ENCODE assay signal across 19 cellular contexts in genomic region chr7:121546632-121547340, GRCh38.
A peak's percentile ranks its signal among the peaks of the same experiment; 100 is the strongest.
DNase-seq lines count a peak whose midpoint lies in the region; ATAC-seq and TF ChIP-seq lines count a peak whose summit lies in the region.
"Had no signal": no experiment of that assay in that cellular context is flagged by ENCODE, and none has a peak within 500 bp of the region (broad histone marks: within the 10 kb centered on the region; RNA-seq: fewer than 3 reads in every experiment).

No MANE protein-coding gene starts in this region.

- H3K4me3 ChIP-seq in Panc1 (ENCODE audit: low read depth in 2 of 2, low read length in 2 of 2) = no peak overlapping the region
- no peak overlapping the region for H3K4me3 ChIP-seq in fibroblast of the aortic adventitia (ENCODE audit: low read depth, low read length)
- no peak overlapping the region for H3K4me3 ChIP-seq in thyroid gland (replicated peaks in 1 of 3)
- H3K4me3 ChIP-seq: adrenal gland, heart right ventricle, SJSA1, suprapubic skin had no signal

- intact Hi-C loops in activated CD4-positive, alpha-beta T cell treated with anti-CD3 and anti-CD28 coated beads, Interleukin-2, amount 10 ng/mL, durations not matched to agents 24 days and 14 days (cut with micrococcal nuclease) = loop anchor here (1.0 to 10.0 kb wide), 4 partner anchors 150 to 562 kb away; partner anchors contain the start of genes CPED1 and FAM3C
- intact Hi-C loops in Panc1 (cut with micrococcal nuclease; ENCODE audit: unreplicated experiment) = loop anchor here (2.0 to 5.0 kb wide), 4 partner anchors 148 to 451 kb away; no protein-coding TSS in a partner anchor
- intact Hi-C loops in thyroid gland (cut with DNase I) = loop anchor here (2.0 kb wide), 1 partner anchor 178 kb away; no protein-coding TSS in a partner anchor

- TF ChIP-seq CTCF in Panc1 (IDR thresholded peaks at IDR 0.05) = no peak
- no peak for TF ChIP-seq CTCF in fibroblast of the aortic adventitia (IDR thresholded peaks at IDR 0.05; ENCODE audit: insufficient read depth, low read length)
- TF ChIP-seq CTCF in thyroid gland (IDR thresholded peaks at IDR 0.05) = no peak

- no peak for TF ChIP-seq POLR2A in thyroid gland (IDR thresholded peaks at IDR 0.05)

- no peak for ATAC-seq in Panc1
- no peak for ATAC-seq in stimulated activated effector memory CD8-positive, alpha-beta T cell treated with anti-CD3 and anti-CD28 coated beads, Interleukin-12 subunit alpha, Interleukin-12 subunit beta, amount 100 ng/mL, for 72 hours
- ATAC-seq in HG02623 (IDR thresholded peaks at IDR 0.05; ENCODE audit: unreplicated experiment) = no peak
- ATAC-seq in GM18511 (IDR thresholded peaks at IDR 0.05; ENCODE audit: unreplicated experiment) = no peak

- in situ Hi-C loops in Panc1 (cut with HindIII; ENCODE audit: low pct_unique_long_range_greater_than_20kb, low sequenced_read_pairs) = no loop called here

- CTCF ChIA-PET in Panc1 (lab: Charles Lee) = interaction anchor here (1.1 to 2.5 kb wide), 3 partner anchors 149 to 448 kb away, joined by 3 to 7 read pairs (median 6); no protein-coding TSS in a partner anchor

- POLR2A ChIA-PET in Panc1 (lab: Charles Lee) = no interaction called here

- peak overlapping the region; percentile 60 for H3K27ac ChIP-seq in Panc1 (ENCODE audit: low read length)
- no peak overlapping the region for H3K27ac ChIP-seq in thyroid gland
- H3K27ac ChIP-seq: adrenal gland, heart right ventricle, SJSA1, suprapubic skin had no signal

- no peaks in the 10 kb centered on the region for H3K27me3 Mint-ChIP-seq in activated CD4-positive, alpha-beta T cell treated with anti-CD3 and anti-CD28 coated beads, Interleukin-2, amount 10 ng/mL, durations not matched to agents 24 days and 14 days
- H3K27me3 Mint-ChIP-seq: activated T-helper 17 cell treated with anti-CD3 and anti-CD28 coated beads, Interleukin-2, amount 50 U/mL, for 72 hours; central memory CD8-positive, alpha-beta T cell had no signal

- H3K9me3 Mint-ChIP-seq in activated CD4-positive, alpha-beta T cell treated with anti-CD3 and anti-CD28 coated beads, Interleukin-2, amount 10 ng/mL, durations not matched to agents 24 days and 14 days = peaks cover 6% of the 10 kb centered on the region
- peaks cover 2% of the 10 kb centered on the region for H3K9me3 Mint-ChIP-seq in stimulated activated effector memory CD8-positive, alpha-beta T cell treated with anti-CD3 and anti-CD28 coated beads, Interleukin-12 subunit alpha, Interleukin-12 subunit beta, amount 100 ng/mL, for 72 hours
- H3K9me3 Mint-ChIP-seq: activated T-helper 17 cell treated with anti-CD3 and anti-CD28 coated beads, Interleukin-2, amount 50 U/mL, for 72 hours; central memory CD8-positive, alpha-beta T cell had no signal

- no peaks in the 10 kb centered on the region for H3K27me3 ChIP-seq in Panc1 (ENCODE audit: control insufficient read depth, insufficient read depth, low read length)
- H3K27me3 ChIP-seq in thyroid gland = no peaks in the 10 kb centered on the region
- H3K27me3 ChIP-seq: adrenal gland, heart right ventricle, SJSA1, suprapubic skin had no signal

- peaks cover 7% of the 10 kb centered on the region; the same call in 1 of the 2 replicates for H3K4me1 ChIP-seq in Panc1 (ENCODE audit: control insufficient read depth, insufficient read depth, low read length)
- H3K4me1 ChIP-seq in thyroid gland = no peaks in the 10 kb centered on the region
- H3K4me1 ChIP-seq: suprapubic skin had no signal

- WGBS in thyroid gland, 2 donors = 80 to 86% methylated on average over 4 of the region's 4 CpGs

- H3K4me3 Mint-ChIP-seq in activated CD4-positive, alpha-beta T cell treated with anti-CD3 and anti-CD28 coated beads, Interleukin-2, amount 10 ng/mL, durations not matched to agents 24 days and 14 days = no peak overlapping the region
- H3K4me3 Mint-ChIP-seq in stimulated activated effector memory CD8-positive, alpha-beta T cell treated with anti-CD3 and anti-CD28 coated beads, Interleukin-12 subunit alpha, Interleukin-12 subunit beta, amount 100 ng/mL, for 72 hours = no peak overlapping the region
- H3K4me3 Mint-ChIP-seq: activated T-helper 17 cell treated with anti-CD3 and anti-CD28 coated beads, Interleukin-2, amount 50 U/mL, for 72 hours; central memory CD8-positive, alpha-beta T cell had no signal

- peak overlapping the region; percentile 92 for H3K27ac Mint-ChIP-seq in activated CD4-positive, alpha-beta T cell treated with anti-CD3 and anti-CD28 coated beads, Interleukin-2, amount 10 ng/mL, durations not matched to agents 24 days and 14 days
- peak overlapping the region; percentile 94 for H3K27ac Mint-ChIP-seq in stimulated activated effector memory CD8-positive, alpha-beta T cell treated with anti-CD3 and anti-CD28 coated beads, Interleukin-12 subunit alpha, Interleukin-12 subunit beta, amount 100 ng/mL, for 72 hours
- H3K27ac Mint-ChIP-seq: activated T-helper 17 cell treated with anti-CD3 and anti-CD28 coated beads, Interleukin-2, amount 50 U/mL, for 72 hours had no signal

- DNase-seq in activated CD4-positive, alpha-beta T cell treated with anti-CD3 and anti-CD28 coated beads, Interleukin-2, amount 10 ng/mL, durations not matched to agents 24 days and 14 days = peak; percentile 56
- no peak for DNase-seq in activated CD4-positive, alpha-beta T cell treated with anti-CD3 and anti-CD28 coated beads for 4 hours
- DNase-seq in Panc1 (ENCODE audit: low read depth, low spot score) = no peak
- DNase-seq in fibroblast of the aortic adventitia (ENCODE audit: low read depth) = peak; percentile 22
- DNase-seq in stimulated activated effector memory CD8-positive, alpha-beta T cell treated with anti-CD3 and anti-CD28 coated beads, Interleukin-12 subunit alpha, Interleukin-12 subunit beta, amount 100 ng/mL, for 72 hours (ENCODE audit: low spot score in 2 of 2) = no peak
- DNase-seq in thyroid gland = no peak
- DNase-seq: activated CD4-positive, CD25-positive, alpha-beta regulatory T cell; effector CD4-positive, alpha-beta T cell; heart right ventricle; NCI-H510A; posterior cingulate gyrus had no signal

- H3K36me3 Mint-ChIP-seq in activated CD4-positive, alpha-beta T cell treated with anti-CD3 and anti-CD28 coated beads, Interleukin-2, amount 10 ng/mL, durations not matched to agents 24 days and 14 days (ENCODE audit: low read depth) = peaks cover 16% of the 10 kb centered on the region
- peaks cover 11% of the 10 kb centered on the region for H3K36me3 Mint-ChIP-seq in stimulated activated effector memory CD8-positive, alpha-beta T cell treated with anti-CD3 and anti-CD28 coated beads, Interleukin-12 subunit alpha, Interleukin-12 subunit beta, amount 100 ng/mL, for 72 hours
- H3K36me3 Mint-ChIP-seq: CD14-positive monocyte had no signal

- H3K9me3 ChIP-seq in Panc1 (ENCODE audit: control insufficient read depth, insufficient read depth, low read depth, low read length) (peaks cover 17% of the 10 kb centered on the region; the same call in 1 of the 2 replicates), thyroid gland (no peaks in the 10 kb centered on the region)
- H3K9me3 ChIP-seq: adrenal gland, heart right ventricle, suprapubic skin had no signal

- H3K4me1 Mint-ChIP-seq in activated CD4-positive, alpha-beta T cell treated with anti-CD3 and anti-CD28 coated beads, Interleukin-2, amount 10 ng/mL, durations not matched to agents 24 days and 14 days = peaks cover 39% of the 10 kb centered on the region
- H3K4me1 Mint-ChIP-seq in stimulated activated effector memory CD8-positive, alpha-beta T cell treated with anti-CD3 and anti-CD28 coated beads, Interleukin-12 subunit alpha, Interleukin-12 subunit beta, amount 100 ng/mL, for 72 hours = peaks cover 32% of the 10 kb centered on the region
- H3K4me1 Mint-ChIP-seq: CD14-positive monocyte had no signal

- H3K36me3 ChIP-seq in Panc1 (ENCODE audit: control insufficient read depth, insufficient read depth, low read length) = no peaks in the 10 kb centered on the region
- H3K36me3 ChIP-seq in thyroid gland = no peaks in the 10 kb centered on the region
- H3K36me3 ChIP-seq: adrenal gland, heart right ventricle, SJSA1, suprapubic skin had no signal

- BruUV-seq in Panc1 (replicated peaks; lab: Mats Ljungman, UMichigan) = no TSS peak

Comparison
In these comparisons a context has a peak if more than half of its experiments do, and no peak if none do; other contexts are left out.
1. DNase-seq: peak in activated CD4-positive, alpha-beta T cell treated with anti-CD3 and anti-CD28 coated beads, Interleukin-2, amount 10 ng/mL, durations not matched to agents 24 days and 14 days (single experiment) and fibroblast of the aortic adventitia (single experiment); none in activated CD4-positive, alpha-beta T cell treated with anti-CD3 and anti-CD28 coated beads for 4 hours (0 of 2), Panc1 (single experiment), stimulated activated effector memory CD8-positive, alpha-beta T cell treated with anti-CD3 and anti-CD28 coated beads, Interleukin-12 subunit alpha, Interleukin-12 subunit beta, amount 100 ng/mL, for 72 hours (0 of 2) and thyroid gland (0 of 2).